14 cellular contexts compared by ENCODE assay signal in the genomic region with DNA sequence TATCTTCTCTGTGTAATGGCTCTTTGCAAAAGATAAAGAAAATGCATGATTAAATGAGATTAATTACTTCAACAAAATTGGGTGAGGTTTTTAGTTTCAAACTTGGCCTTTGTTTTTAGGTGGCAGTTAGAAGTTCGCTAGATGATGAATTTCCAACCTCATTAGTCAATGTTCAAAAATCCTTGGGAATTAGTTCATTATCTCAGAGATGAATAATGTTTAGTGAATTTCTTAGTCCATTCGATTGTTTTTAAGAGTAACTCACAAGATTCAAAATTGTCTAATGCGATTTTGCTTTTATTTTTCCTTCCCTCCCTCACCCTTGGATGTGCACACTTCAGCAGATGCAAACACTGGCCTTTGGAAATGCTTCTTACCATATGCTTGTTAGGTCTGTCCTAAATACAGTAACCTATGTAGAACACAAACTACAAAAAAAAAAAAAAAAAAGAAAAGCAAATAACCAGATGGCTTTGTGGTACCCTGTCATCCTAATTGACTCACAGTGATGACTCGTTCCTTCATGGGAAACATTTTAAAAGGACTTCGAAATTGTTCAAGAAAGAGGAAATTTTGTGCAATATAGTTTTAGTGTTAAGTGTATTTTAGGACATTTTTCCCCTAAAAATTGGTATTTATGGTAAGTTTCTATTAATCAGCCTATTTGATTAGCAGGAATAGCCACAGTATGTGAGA.
DNase-seq lines count a peak whose midpoint lies in the region; TF ChIP-seq lines count a peak whose summit lies in the region.
"Had no signal": no experiment of that assay in that cellular context is flagged by ENCODE, and none has a peak within 500 bp of the region (broad histone marks: within the 10 kb centered on the region; RNA-seq: fewer than 3 reads in every experiment).

No MANE protein-coding gene starts in this region.

- TF ChIP-seq CTCF in glutamatergic neuron (IDR thresholded peaks at IDR 0.05; ENCODE audit: partially characterized antibody, unreplicated experiment): no peak

- peak overlapping the region; percentile 60 for H3K27ac Mint-ChIP-seq in glutamatergic neuron (ENCODE audit: unreplicated experiment)
- H3K27ac Mint-ChIP-seq: activated B cell treated with CpG ODN at 0.5 μM for 24 hours, natural killer cell had no signal

- H3K4me1 Mint-ChIP-seq in glutamatergic neuron (ENCODE audit: low read depth, unreplicated experiment): peaks cover 37% of the 10 kb centered on the region
- H3K4me1 Mint-ChIP-seq: natural killer cell had no signal

- no peak overlapping the region for H3K4me3 Mint-ChIP-seq in glutamatergic neuron (ENCODE audit: unreplicated experiment)
- H3K4me3 Mint-ChIP-seq: activated B cell treated with CpG ODN at 0.5 μM for 24 hours, natural killer cell had no signal

- H3K9me3 Mint-ChIP-seq in glutamatergic neuron (ENCODE audit: unreplicated experiment): no peaks in the 10 kb centered on the region
- H3K9me3 Mint-ChIP-seq: activated B cell treated with CpG ODN at 0.5 μM for 24 hours, natural killer cell had no signal

- no peaks in the 10 kb centered on the region for H3K36me3 Mint-ChIP-seq in glutamatergic neuron (ENCODE audit: unreplicated experiment)
- H3K36me3 Mint-ChIP-seq: natural killer cell had no signal

- H3K27me3 Mint-ChIP-seq in glutamatergic neuron (ENCODE audit: unreplicated experiment): no peaks in the 10 kb centered on the region

- in situ Hi-C loops in ACHN (cut with HindIII; ENCODE audit: low pct_ligation_motif_present, low pct_unique_long_range_greater_than_20kb, low sequenced_read_pairs): no loop called here

- H3K27ac ChIP-seq in substantia nigra (ENCODE audit: low read depth, low read length, poor library complexity, severe bottlenecking): no peak overlapping the region
- H3K27ac ChIP-seq: cardiac muscle cell had no signal

- DNase-seq in ACHN (peak; percentile 29), GM03348 (ENCODE audit: low spot score) (peak; percentile 57), RPMI7951 (ENCODE audit: low read depth) (peak; percentile 44), glutamatergic neuron (no peak), substantia nigra (lab: John Stamatoyannopoulos, UW) (no peak), DMS79 treated with DMSO at 0.1 percent for 48 hours (lab: John Stamatoyannopoulos, UW) (no peak), NCI-H510A (lab: John Stamatoyannopoulos, UW) (no peak)
- no peak for DNase-seq in effector CD8-positive, alpha-beta T cell (lab: John Stamatoyannopoulos, UW)
- DNase-seq: activated B cell treated with CpG ODN at 0.5 μM for 24 hours; hypothalamus; natural killer cell; stimulated activated CD4-positive, alpha-beta T cell treated with anti-CD3 and anti-CD28 coated beads, Interleukin-4, amount 100 ng/mL, for 1 hour; upper lobe of right lung had no signal

Comparison
In these comparisons a context has a peak if more than half of its experiments do, and no peak if none do; other contexts are left out.
1. DNase-seq: peak in ACHN (single experiment), GM03348 (single experiment) and RPMI7951 (single experiment); none in glutamatergic neuron (single experiment), substantia nigra (0 of 49), DMS79 treated with DMSO at 0.1 percent for 48 hours (single experiment), effector CD8-positive, alpha-beta T cell (single experiment) and NCI-H510A (single experiment).